In the genomic region with DNA sequence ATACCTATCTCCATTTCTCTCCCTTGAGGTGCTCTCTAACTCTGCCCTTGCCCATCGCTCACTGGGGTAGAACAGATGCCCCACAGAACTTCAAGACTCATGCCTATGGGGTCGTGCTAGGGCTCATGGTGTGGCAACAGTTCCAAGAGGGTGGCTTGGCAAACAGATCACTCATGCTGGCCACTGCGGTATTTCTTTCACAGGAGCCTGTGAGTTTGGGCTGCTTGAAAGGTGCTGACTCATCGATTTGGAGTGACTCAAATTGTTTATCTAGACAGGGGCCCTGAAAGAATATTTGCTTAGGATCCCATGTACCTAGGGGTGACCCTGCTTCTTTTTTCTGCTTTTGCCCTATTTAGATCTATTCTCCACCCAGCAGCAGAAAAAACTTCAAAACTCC, we compare ENCODE assay signal across 1 cellular context.
TF ChIP-seq lines count a peak whose summit lies in the region.

No MANE protein-coding gene starts in this region.

TF ChIP-seq in GM23338, 12 proteins besides CTCF, POLR2A, EP300 and RAD21 (continued from another document):
- TF ChIP-seq, protein P1, sequence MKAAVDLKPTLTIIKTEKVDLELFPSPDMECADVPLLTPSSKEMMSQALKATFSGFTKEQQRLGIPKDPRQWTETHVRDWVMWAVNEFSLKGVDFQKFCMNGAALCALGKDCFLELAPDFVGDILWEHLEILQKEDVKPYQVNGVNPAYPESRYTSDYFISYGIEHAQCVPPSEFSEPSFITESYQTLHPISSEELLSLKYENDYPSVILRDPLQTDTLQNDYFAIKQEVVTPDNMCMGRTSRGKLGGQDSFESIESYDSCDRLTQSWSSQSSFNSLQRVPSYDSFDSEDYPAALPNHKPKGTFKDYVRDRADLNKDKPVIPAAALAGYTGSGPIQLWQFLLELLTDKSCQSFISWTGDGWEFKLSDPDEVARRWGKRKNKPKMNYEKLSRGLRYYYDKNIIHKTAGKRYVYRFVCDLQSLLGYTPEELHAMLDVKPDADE (IDR thresholded peaks at IDR 0.05): no peak
- no peak for TF ChIP-seq NANOG (IDR thresholded peaks at IDR 0.05; ENCODE audit: borderline replicate concordance)
- TF ChIP-seq, protein P2, sequence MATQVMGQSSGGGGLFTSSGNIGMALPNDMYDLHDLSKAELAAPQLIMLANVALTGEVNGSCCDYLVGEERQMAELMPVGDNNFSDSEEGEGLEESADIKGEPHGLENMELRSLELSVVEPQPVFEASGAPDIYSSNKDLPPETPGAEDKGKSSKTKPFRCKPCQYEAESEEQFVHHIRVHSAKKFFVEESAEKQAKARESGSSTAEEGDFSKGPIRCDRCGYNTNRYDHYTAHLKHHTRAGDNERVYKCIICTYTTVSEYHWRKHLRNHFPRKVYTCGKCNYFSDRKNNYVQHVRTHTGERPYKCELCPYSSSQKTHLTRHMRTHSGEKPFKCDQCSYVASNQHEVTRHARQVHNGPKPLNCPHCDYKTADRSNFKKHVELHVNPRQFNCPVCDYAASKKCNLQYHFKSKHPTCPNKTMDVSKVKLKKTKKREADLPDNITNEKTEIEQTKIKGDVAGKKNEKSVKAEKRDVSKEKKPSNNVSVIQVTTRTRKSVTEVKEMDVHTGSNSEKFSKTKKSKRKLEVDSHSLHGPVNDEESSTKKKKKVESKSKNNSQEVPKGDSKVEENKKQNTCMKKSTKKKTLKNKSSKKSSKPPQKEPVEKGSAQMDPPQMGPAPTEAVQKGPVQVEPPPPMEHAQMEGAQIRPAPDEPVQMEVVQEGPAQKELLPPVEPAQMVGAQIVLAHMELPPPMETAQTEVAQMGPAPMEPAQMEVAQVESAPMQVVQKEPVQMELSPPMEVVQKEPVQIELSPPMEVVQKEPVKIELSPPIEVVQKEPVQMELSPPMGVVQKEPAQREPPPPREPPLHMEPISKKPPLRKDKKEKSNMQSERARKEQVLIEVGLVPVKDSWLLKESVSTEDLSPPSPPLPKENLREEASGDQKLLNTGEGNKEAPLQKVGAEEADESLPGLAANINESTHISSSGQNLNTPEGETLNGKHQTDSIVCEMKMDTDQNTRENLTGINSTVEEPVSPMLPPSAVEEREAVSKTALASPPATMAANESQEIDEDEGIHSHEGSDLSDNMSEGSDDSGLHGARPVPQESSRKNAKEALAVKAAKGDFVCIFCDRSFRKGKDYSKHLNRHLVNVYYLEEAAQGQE (IDR thresholded peaks at IDR 0.05; ENCODE audit: unreplicated experiment): no peak
